Comparison of ENCODE assay signal across 8 cellular contexts in the genomic region with DNA sequence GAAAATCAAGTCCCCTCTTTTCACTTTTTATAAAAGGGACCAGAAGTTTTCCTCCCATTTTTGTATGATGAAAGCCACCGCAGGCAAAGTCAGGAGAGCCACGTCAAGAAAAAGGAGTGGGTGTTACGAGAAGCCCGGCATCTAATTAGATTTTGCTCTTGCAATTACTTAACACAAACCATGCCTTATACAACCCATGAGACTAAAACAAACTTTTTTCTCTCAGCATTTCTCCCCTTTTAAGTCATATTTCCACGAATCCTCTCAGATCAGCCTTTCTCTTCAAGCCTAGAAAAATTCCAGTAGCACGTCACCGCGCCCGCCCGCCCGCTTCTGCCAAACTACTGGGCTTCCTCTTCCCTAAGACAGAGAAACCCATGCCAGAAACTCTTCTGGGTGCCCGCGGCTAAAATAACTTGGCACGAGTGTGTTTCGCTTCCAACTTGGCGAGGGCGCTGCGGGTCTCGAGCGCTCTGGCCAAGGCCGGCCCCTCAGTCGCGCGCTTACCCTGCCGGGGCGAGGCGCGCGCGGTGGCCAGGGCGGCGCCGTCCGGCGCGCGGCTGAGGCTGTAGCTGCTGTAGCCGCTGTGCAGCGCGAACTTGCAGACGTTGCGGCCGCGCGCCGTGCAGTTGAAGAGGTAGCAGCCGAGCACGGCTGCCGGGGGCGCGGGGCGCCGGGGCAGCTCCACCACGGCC. TPM values are rescaled to one million over a fixed set of nuclear protein-coding genes. Genes with fewer than 3 reads are reported as not detected.
DNase-seq lines count a peak whose midpoint lies in the region; ATAC-seq, FAIRE-seq and TF ChIP-seq lines count a peak whose summit lies in the region.

No MANE protein-coding gene starts in this region.

- peak overlapping the region; percentile 2; the same call in 1 of the 2 replicates for H2BK20ac ChIP-seq in IMR-90 (ENCODE audit: low read depth, low read length)

- H3K36me3 Mint-ChIP-seq in Calu3 (ENCODE audit: insufficient read depth, unreplicated experiment): peaks cover 33% of the 10 kb centered on the region

- no peaks in the 10 kb centered on the region for H3K9me3 Mint-ChIP-seq in Calu3 (ENCODE audit: low read depth, unreplicated experiment)

- TF ChIP-seq RAD21 in IMR-90 (IDR thresholded peaks at IDR 0.05; ENCODE audit: low read length) (no peak), SK-N-SH (IDR thresholded peaks at IDR 0.05; ENCODE audit: low read length) (no peak), GM12878 (IDR thresholded peaks at IDR 0.05; ENCODE audit: insufficient read depth, low read depth, low read length) (no peak)

- H2AK9ac ChIP-seq in IMR-90 (replicated peaks; ENCODE audit: low read depth, low read length, poor library complexity): peak overlapping the region; percentile 8

- H3K79me2 ChIP-seq in SK-N-SH (ENCODE audit: insufficient read depth): peaks cover 50% of the 10 kb centered on the region
- H3K79me2 ChIP-seq in GM12878 (ENCODE audit: control insufficient read depth, insufficient read depth, low read length): no peaks in the 10 kb centered on the region

- H3K4me2 ChIP-seq in IMR-90 (ENCODE audit: low read depth, low read length) (peak overlapping the region; percentile 81), SK-N-SH (peak overlapping the region; percentile 93), GM12878 (ENCODE audit: control insufficient read depth, insufficient read depth) (peak overlapping the region; percentile 90)

- dilution Hi-C loops in IMR-90 (cut with HindIII; ENCODE audit: low sequenced_read_pairs, unreplicated experiment): no loop called here

- TF ChIP-seq CTCF in Calu3 (IDR thresholded peaks at IDR 0.05; ENCODE audit: unreplicated experiment) (no peak), IMR-90 (conservative IDR thresholded peaks at IDR 0.05; ENCODE audit: low read depth, low read length) (no peak), SK-N-SH (IDR thresholded peaks at IDR 0.05) (no peak), GM12878 (IDR thresholded peaks at IDR 0.05 in 2 of 3, conservative IDR thresholded peaks at IDR 0.05 in 1 of 3; ENCODE audit: control insufficient read depth in 2 of 3, extremely low read depth in 1 of 3, insufficient read depth in 1 of 3, low read depth in 3 of 3, low read length in 3 of 3) (no peak), psoas muscle (IDR thresholded peaks at IDR 0.05) (no peak)

- H4K91ac ChIP-seq in IMR-90 (ENCODE audit: insufficient read depth, low read depth, low read length): peak overlapping the region; percentile 73

- BruUV-seq in Calu3 (replicated peaks; lab: Mats Ljungman, UMichigan) (TSS peak; percentile 53), IMR-90 (replicated peaks; lab: Mats Ljungman, UMichigan) (no TSS peak), GM12878 (replicated peaks; lab: Mats Ljungman, UMichigan) (no TSS peak)

- H4K8ac ChIP-seq in IMR-90 (ENCODE audit: low read depth in 2 of 2, low read length in 2 of 2): peak overlapping the region in 1 of 2 experiments; percentile 16; a peak in 1 of 4 replicates

- no peaks in the 10 kb centered on the region for H3K27me3 Mint-ChIP-seq in Calu3 (ENCODE audit: unreplicated experiment)

- peak overlapping the region; percentile 17 for H2BK120ac ChIP-seq in IMR-90 (ENCODE audit: low read depth, low read length)

- H3K9me2 ChIP-seq in SK-N-SH: no peaks in the 10 kb centered on the region

- TF ChIP-seq EP300 in SK-N-SH (IDR thresholded peaks at IDR 0.05; ENCODE audit: borderline replicate concordance in 1 of 2, low read depth in 1 of 2, low read length in 1 of 2) (no peak; a peak in 1 of 4 replicates), GM12878 (IDR thresholded peaks at IDR 0.05; ENCODE audit: borderline replicate concordance in 1 of 2, control insufficient read depth in 1 of 2, low read depth in 2 of 2, low read length in 2 of 2) (no peak)

- H3K27ac Mint-ChIP-seq in Calu3 (ENCODE audit: unreplicated experiment): peak overlapping the region; percentile 82

- no peak for FAIRE-seq in GM12878 (lab: Jason Lieb, UNC)

- peak overlapping the region; percentile 39 for H3K4ac ChIP-seq in IMR-90 (ENCODE audit: low read depth, low read length)

- 1% methylated on average over 37 of the region's 54 CpGs; no CpG with 5 or more reads in 1 of the 2 experiments for WGBS in IMR-90 (ENCODE audit: extremely low coverage in 2 of 2, insufficient read length in 1 of 2), 2 experiments
- under 1% methylated on average over 17 of the region's 54 CpGs for WGBS in SK-N-SH (ENCODE audit: low lambda C conversion rate)
- WGBS in GM12878 (ENCODE audit: insufficient coverage, insufficient replicate concordance, low lambda C conversion rate, missing lambda C conversion rate): under 1% methylated on average over 54 of the region's 54 CpGs
- WGBS in psoas muscle, 3 donors: 0 to 1% (median 1%) methylated on average over 45 to 54 of the region's 54 CpGs

- peaks cover 13% of the 10 kb centered on the region for H3K9me1 ChIP-seq in IMR-90 (ENCODE audit: insufficient read depth, low read length)

- RAD21 ChIA-PET in GM12878 (lab: Charles Lee; ENCODE audit: unreplicated experiment): interaction anchor here (0.6 kb wide), 1 partner anchor 32 kb away, joined by 3 read pairs; no protein-coding TSS in a partner anchor

- SMC1A ChIA-PET in GM12878 (lab: Charles Lee; ENCODE audit: uncharacterized antibody, unreplicated experiment): no interaction called here

- H3K23ac ChIP-seq in IMR-90 (ENCODE audit: low read depth, low read length): peak overlapping the region; percentile 68; the same call in 1 of the 2 replicates

- H4K5ac ChIP-seq in IMR-90 (ENCODE audit: low read depth, low read length): 0 out of 2 replicates have a peak overlapping the region, but pooled peaks have one; percentile 28

- no peaks in the 10 kb centered on the region for H3K9me3 ChIP-seq in IMR-90 (ENCODE audit: control insufficient read depth, insufficient read depth, low read length)
- no peaks in the 10 kb centered on the region for H3K9me3 ChIP-seq in SK-N-SH
- H3K9me3 ChIP-seq in GM12878 (replicated peaks; ENCODE audit: control insufficient read depth, insufficient read depth, low read length): no peaks in the 10 kb centered on the region; the same call in 2 of the 3 replicates
- H3K9me3 ChIP-seq in psoas muscle: no peaks in the 10 kb centered on the region

- H3K14ac ChIP-seq in IMR-90 (replicated peaks; ENCODE audit: low read depth, low read length): peak overlapping the region; percentile 49

- H3K4me1 Mint-ChIP-seq in Calu3 (ENCODE audit: low read depth, unreplicated experiment): peaks cover 40% of the 10 kb centered on the region

- in situ Hi-C loops in IMR-90 (cut with MboI; ENCODE audit: low sequenced_read_pairs): no loop called here
- in situ Hi-C loops in GM12878 (cut with MboI): no loop called here

- H2BK5ac ChIP-seq in IMR-90 (ENCODE audit: low read depth, low read length, poor library complexity, severe bottlenecking): peak overlapping the region; percentile 71

- H3K27ac ChIP-seq in IMR-90 (ENCODE audit: insufficient read depth, low read length) (peak overlapping the region; percentile 89), SK-N-SH (ENCODE audit: low read depth in 2 of 2, low read length in 1 of 2) (peak overlapping the region; percentile 76 to 91), GM12878 (ENCODE audit: control insufficient read depth, insufficient read depth) (no peak overlapping the region), psoas muscle (peak overlapping the region; percentile 94)

- ATAC-seq in GM21423 (IDR thresholded peaks at IDR 0.05; ENCODE audit: unreplicated experiment): peak; percentile 29
- peak; percentile 50 for ATAC-seq in IMR-90 (ENCODE audit: low read depth)
- ATAC-seq in GM12878: peak; percentile 26
- peak; percentile 53 to 69 (median 68) for ATAC-seq in psoas muscle

- peaks cover 21% of the 10 kb centered on the region for H3K4me1 ChIP-seq in IMR-90 (ENCODE audit: control insufficient read depth, insufficient read depth, low read length)
- peaks cover 10 to 14% of the 10 kb centered on the region in 2 experiments; a peak in 2 of 4 replicates for H3K4me1 ChIP-seq in SK-N-SH (ENCODE audit: control insufficient read depth in 1 of 2, insufficient read depth in 2 of 2, low read depth in 1 of 2, low read length in 1 of 2)
- H3K4me1 ChIP-seq in GM12878 (ENCODE audit: control insufficient read depth, insufficient read depth, low read length): no peaks in the 10 kb centered on the region; the same call in 1 of the 2 replicates
- peaks cover 23% of the 10 kb centered on the region for H3K4me1 ChIP-seq in psoas muscle

- TF ChIP-seq POLR2A in IMR-90 (IDR thresholded peaks at IDR 0.05; ENCODE audit: low read depth, low read length): no peak
- TF ChIP-seq POLR2A in GM12878 (IDR thresholded peaks at IDR 0.05; ENCODE audit: low read depth, low read length): no peak

- intact Hi-C loops in Calu3 (cut with micrococcal nuclease; ENCODE audit: unreplicated experiment) (loop anchor here (1.0 to 10.0 kb wide), 2 partner anchors 8 to 62 kb away; a partner anchor contains a TSS), IMR-90 (cut with micrococcal nuclease) (loop anchor here (1.0 kb wide), 1 partner anchor 23 kb away; no protein-coding TSS in a partner anchor), GM12878 (cut with micrococcal nuclease; ENCODE audit: unreplicated experiment) (loop anchor here (10.0 kb wide), 1 partner anchor 138 kb away; no protein-coding TSS in a partner anchor), psoas muscle (cut with DNase I) (no loop called here)

- peaks cover 12 to 27% of the 10 kb centered on the region in 2 experiments for H3K79me1 ChIP-seq in IMR-90 (ENCODE audit: low read depth in 1 of 2, low read length in 2 of 2)

- POLR2A ChIA-PET in IMR-90 (lab: Charles Lee; ENCODE audit: unreplicated experiment): interaction anchor here (0.5 to 0.6 kb wide), 2 partner anchors 39 to 60 kb away, joined by 3 to 4 read pairs; no protein-coding TSS in a partner anchor
- POLR2A ChIA-PET in SK-N-SH (lab: Yijun Ruan, JAX): interaction anchor here (0.8 to 1.4 kb wide), 3 partner anchors 16 to 23 kb away, joined by 3 to 8 read pairs (median 4); no protein-coding TSS in a partner anchor
- POLR2A ChIA-PET in GM12878 (lab: Charles Lee): no interaction called here

- H3K4me3 ChIP-seq in IMR-90 (ENCODE audit: insufficient read depth, low read depth, low read length) (peak overlapping the region; percentile 54), SK-N-SH (ENCODE audit: low read depth in 2 of 2, low read length in 1 of 2) (peak overlapping the region; percentile 74 to 75), GM12878 (peak overlapping the region; percentile 51), psoas muscle (peak overlapping the region; percentile 81)

- H3K36me3 ChIP-seq in IMR-90 (ENCODE audit: control insufficient read depth, insufficient read depth, low read length) (peaks cover 3% of the 10 kb centered on the region; the same call in 1 of the 2 replicates), SK-N-SH (replicated peaks in 1 of 2; ENCODE audit: control insufficient read depth in 1 of 2, insufficient read depth in 2 of 2, low read length in 1 of 2) (peaks cover 0 to 4% of the 10 kb centered on the region in 2 experiments), GM12878 (ENCODE audit: control insufficient read depth in 2 of 2, insufficient read depth in 2 of 2, low read length in 1 of 2) (no peaks in the 10 kb centered on the region), psoas muscle (ENCODE audit: insufficient read depth in 1 of 2, low read depth in 1 of 2) (no peaks in the 10 kb centered on the region)

- peak overlapping the region; percentile 80 for H3K4me3 Mint-ChIP-seq in Calu3 (ENCODE audit: low read depth, unreplicated experiment)

- CTCF ChIA-PET in Calu3 (lab: Charles Lee) (interaction anchor here (0.9 kb wide), 1 partner anchor 62 kb away, joined by 3 read pairs; no protein-coding TSS in a partner anchor), IMR-90 (lab: Yijun Ruan, JAX) (interaction anchor here (1.2 to 1.6 kb wide), 3 partner anchors 22 to 28 kb away, joined by 3 to 6 read pairs (median 3); no protein-coding TSS in a partner anchor), SK-N-SH (lab: Yijun Ruan, JAX) (interaction anchor here (0.9 to 4.9 kb wide), 7 partner anchors 8 to 62 kb away, joined by 3 to 34 read pairs (median 3); no protein-coding TSS in a partner anchor), GM12878 (lab: Yijun Ruan, JAX) (no interaction called here)

- peaks cover 17% of the 10 kb centered on the region for H3F3A ChIP-seq in SK-N-SH (replicated peaks; ENCODE audit: insufficient read depth)

- no peak overlapping the region for H2AK5ac ChIP-seq in IMR-90 (ENCODE audit: low read depth, low read length)

- peaks cover 16% of the 10 kb centered on the region for H4K20me1 ChIP-seq in IMR-90 (ENCODE audit: insufficient read depth, low read length)
- H4K20me1 ChIP-seq in SK-N-SH (ENCODE audit: insufficient read depth): no peaks in the 10 kb centered on the region
- no peaks in the 10 kb centered on the region for H4K20me1 ChIP-seq in GM12878 (ENCODE audit: control insufficient read depth, insufficient read depth)

- H3K9ac ChIP-seq in IMR-90 (ENCODE audit: low read depth, low read length) (peak overlapping the region; percentile 82), SK-N-SH (peak overlapping the region; percentile 72), GM12878 (ENCODE audit: control insufficient read depth, insufficient read depth, low read length) (no peak overlapping the region)

- DNase-seq in Calu3 (peak; percentile 62), IMR-90 (peak; percentile 57), SK-N-SH (peak; percentile 86), GM12878 (ENCODE audit: low read depth, low spot score) (no peak), hypothalamus (lab: John Stamatoyannopoulos, UW) (peak in 50 of 51 donors; percentile 4 to 75 (median 54)), psoas muscle (peak; percentile 73 to 85), NCI-H2107 (lab: John Stamatoyannopoulos, UW) (no peak)

- no peak overlapping the region for H2BK15ac ChIP-seq in IMR-90 (ENCODE audit: low read depth, low read length)

- H3K56ac ChIP-seq in IMR-90 (ENCODE audit: extremely low read depth, insufficient read depth, low read length): peak overlapping the region; percentile 72; the same call in 1 of the 2 replicates

- peak overlapping the region; percentile 66 for H3K18ac ChIP-seq in IMR-90 (ENCODE audit: low read depth, low read length)

- H2AFZ ChIP-seq in IMR-90 (replicated peaks; ENCODE audit: low read length, poor library complexity) (peak overlapping the region; percentile 92), SK-N-SH (ENCODE audit: low read depth) (peak overlapping the region; percentile 76; the same call in 1 of the 2 replicates), GM12878 (ENCODE audit: control insufficient read depth, low read depth, low read length) (peak overlapping the region; percentile 61)

- H3K27me3 ChIP-seq in IMR-90 (ENCODE audit: control insufficient read depth, insufficient read depth, low read length): no peaks in the 10 kb centered on the region
- no peaks in the 10 kb centered on the region for H3K27me3 ChIP-seq in SK-N-SH (ENCODE audit: insufficient read depth)
- H3K27me3 ChIP-seq in GM12878 (replicated peaks in 1 of 2; ENCODE audit: control insufficient read depth in 2 of 2, insufficient read depth in 2 of 2, low read length in 1 of 2): peaks cover 5 to 12% of the 10 kb centered on the region in 2 experiments
- H3K27me3 ChIP-seq in psoas muscle (ENCODE audit: insufficient read depth in 3 of 3, low read length in 2 of 3): no peaks in the 10 kb centered on the region

RNA-seq across cellular contexts. Expression of a gene that starts 1.1 kb away (rescaled TPM):
- 27.4 and 31.1 TPM in 2 replicates for total RNA-seq in Calu3 (2022)
- 63.8 and 74.7 TPM in 2 replicates for total RNA-seq in IMR-90 (2012; rRNA removed)
- polyA plus RNA-seq in IMR-90 (2012; rRNA removed): 46.5 and 48.8 TPM in 2 replicates
- 17.7 and 33.4 TPM in 2 replicates for polyA plus RNA-seq in IMR-90 (2012; cell fraction: cytosol; rRNA removed)
- polyA plus RNA-seq in IMR-90 (2012; cell fraction: nucleus; rRNA removed; ENCODE audit: low replicate concordance): 21.3 and 25.1 TPM in 2 replicates
- polyA plus RNA-seq in SK-N-SH (2012; rRNA removed): 25.0 and 29.5 TPM in 2 replicates
- polyA plus RNA-seq in SK-N-SH (2012; cell fraction: cytosol; rRNA removed): 25.4 and 29.7 TPM in 2 replicates
- 12.1 and 19.0 TPM in 2 replicates for polyA plus RNA-seq in SK-N-SH (2012; cell fraction: nucleus; rRNA removed)
- total RNA-seq in GM12878 (2013; cell fraction: nucleolus; rRNA removed): 0.10 TPM in 1 of 2 replicates, not detected in the other
- total RNA-seq in GM12878 (2014; rRNA removed): under 0.01 TPM in 1 of 2 replicates, not detected in the other
- not detected in 2 replicates for total RNA-seq in GM12878 (2014; rRNA removed; fragmentation: Illumina TruSeq; extraction: Trizol)
- 0.05 and 0.23 TPM in 2 replicates for total RNA-seq in GM12878 (2021)
- polyA plus RNA-seq in GM12878 (2011; ENCODE audit: low read depth): not detected
- not detected in 2 replicates for polyA plus RNA-seq in GM12878 (2011; rRNA removed)
- not detected in 2 replicates for polyA plus RNA-seq in GM12878 (2011; cell fraction: cytosol; rRNA removed)
- polyA plus RNA-seq in GM12878 (2011; cell fraction: nucleus; rRNA removed): not detected in 2 replicates
- polyA plus RNA-seq in GM12878 (2012): 0.04 TPM in 2 replicates
- polyA plus RNA-seq in GM12878 (2014; fragmentation: Illumina TruSeq; extraction: Trizol): 0.01 TPM in 1 of 2 replicates, not detected in the other
- under 1 TPM in 1 of 2 experiments, not detected in 1; 0.04 TPM for polyA plus RNA-seq in GM12878 (2014; fragmentation: Nextera tagmentation; extraction: Ambion mirVana)
- polyA plus RNA-seq in GM12878 (2014; rRNA removed): not detected in 2 replicates
- polyA plus RNA-seq in GM12878 (2016; fragmentation: Nextera tagmentation; extraction: Ambion mirVana): not detected
- polyA minus RNA-seq in GM12878 (2011; rRNA and poly(A)+ RNA removed): not detected in 2 replicates
- polyA minus RNA-seq in GM12878 (2011; cell fraction: cytosol; rRNA and poly(A)+ RNA removed): 0.40 and 0.94 TPM in 2 replicates
- 0.12 TPM in 1 of 2 replicates, not detected in the other for polyA minus RNA-seq in GM12878 (2011; cell fraction: nucleus; rRNA and poly(A)+ RNA removed)
- 10 to 100 TPM in 2 of 4 donors, 1 to 10 TPM in 2; 7.9 to 29.6 (median 10.2) TPM for total RNA-seq in psoas muscle
- polyA plus RNA-seq in psoas muscle: 1 to 10 TPM; 1.6 to 3.2 (median 2.5) TPM

RNA-seq across cellular contexts. Expression of a gene that starts 34.9 kb away (rescaled TPM):
- total RNA-seq in Calu3 (2022) (0.22 TPM in 1 of 2 replicates, not detected in the other), IMR-90 (2012; rRNA removed) (not detected in 2 replicates), GM12878 (2014; rRNA removed) (not detected in 2 replicates), GM12878 (2014; rRNA removed; fragmentation: Illumina TruSeq; extraction: Trizol) (not detected in 2 replicates), GM12878 (2021) (not detected in 2 replicates), psoas muscle (1 to 10 TPM; 1.4 to 6.2 (median 3.9) TPM)
- polyA plus RNA-seq in IMR-90 (2012; rRNA removed) (not detected in 2 replicates), SK-N-SH (2012; rRNA removed) (0.15 and 0.26 TPM in 2 replicates), GM12878 (2011; rRNA removed) (not detected in 2 replicates), GM12878 (2014; fragmentation: Illumina TruSeq; extraction: Trizol) (not detected in 2 replicates), GM12878 (2014; fragmentation: Nextera tagmentation; extraction: Ambion mirVana) (not detected), GM12878 (2014; rRNA removed) (0.10 TPM in 1 of 2 replicates, not detected in the other), GM12878 (2016; fragmentation: Nextera tagmentation; extraction: Ambion mirVana) (not detected), psoas muscle (10 to 100 TPM in 1 of 3 donors, under 1 TPM in 2; 0.04 to 17.2 (median 0.31) TPM)
- polyA plus RNA-seq in IMR-90 (2012; cell fraction: cytosol; rRNA removed): 0.02 TPM in 1 of 2 replicates, not detected in the other
- polyA plus RNA-seq in IMR-90 (2012; cell fraction: nucleus; rRNA removed; ENCODE audit: low replicate concordance): 0.16 TPM in 1 of 2 replicates, not detected in the other
- 0.12 and 0.21 TPM in 2 replicates for polyA plus RNA-seq in SK-N-SH (2012; cell fraction: cytosol; rRNA removed)
- 0.11 and 0.22 TPM in 2 replicates for polyA plus RNA-seq in SK-N-SH (2012; cell fraction: nucleus; rRNA removed)
- total RNA-seq in GM12878 (2013; cell fraction: nucleolus; rRNA removed): not detected in 2 replicates
- not detected for polyA plus RNA-seq in GM12878 (2011; ENCODE audit: low read depth)
- polyA plus RNA-seq in GM12878 (2011; cell fraction: cytosol; rRNA removed): not detected in 2 replicates
- polyA plus RNA-seq in GM12878 (2011; cell fraction: nucleus; rRNA removed): not detected in 2 replicates
- not detected in 2 replicates for polyA plus RNA-seq in GM12878 (2012)
- polyA minus RNA-seq in GM12878 (2011; rRNA and poly(A)+ RNA removed): not detected in 2 replicates
- 0.67 TPM in 1 of 2 replicates, not detected in the other for polyA minus RNA-seq in GM12878 (2011; cell fraction: cytosol; rRNA and poly(A)+ RNA removed)
- polyA minus RNA-seq in GM12878 (2011; cell fraction: nucleus; rRNA and poly(A)+ RNA removed): not detected in 2 replicates

RNA-seq across cellular contexts. Expression of a gene that starts 59.9 kb away (rescaled TPM):
- total RNA-seq in Calu3 (2022) (0.54 TPM in 1 of 2 replicates, not detected in the other), IMR-90 (2012; rRNA removed) (1.3 and 2.2 TPM in 2 replicates), GM12878 (2014; rRNA removed) (not detected in 2 replicates), GM12878 (2014; rRNA removed; fragmentation: Illumina TruSeq; extraction: Trizol) (not detected in 2 replicates), GM12878 (2021) (not detected in 2 replicates), psoas muscle (1 to 10 TPM in 1 of 4 donors, under 1 TPM in 2, not detected in 1; 0.40 to 1.1 (median 0.64) TPM)
- polyA plus RNA-seq in IMR-90 (2012; rRNA removed) (3.6 and 4.2 TPM in 2 replicates), SK-N-SH (2012; rRNA removed) (1.7 and 2.5 TPM in 2 replicates), GM12878 (2011; rRNA removed) (not detected in 2 replicates), GM12878 (2014; fragmentation: Illumina TruSeq; extraction: Trizol) (not detected in 2 replicates), GM12878 (2014; fragmentation: Nextera tagmentation; extraction: Ambion mirVana) (not detected), GM12878 (2014; rRNA removed) (not detected in 2 replicates), GM12878 (2016; fragmentation: Nextera tagmentation; extraction: Ambion mirVana) (not detected), psoas muscle (under 1 TPM; 0.04 to 0.73 (median 0.24) TPM)
- polyA plus RNA-seq in IMR-90 (2012; cell fraction: cytosol; rRNA removed): 2.9 and 4.8 TPM in 2 replicates
- polyA plus RNA-seq in IMR-90 (2012; cell fraction: nucleus; rRNA removed; ENCODE audit: low replicate concordance): 1.3 and 2.7 TPM in 2 replicates
- polyA plus RNA-seq in SK-N-SH (2012; cell fraction: cytosol; rRNA removed): 1.5 and 2.2 TPM in 2 replicates
- polyA plus RNA-seq in SK-N-SH (2012; cell fraction: nucleus; rRNA removed): 0.95 and 1.3 TPM in 2 replicates
- total RNA-seq in GM12878 (2013; cell fraction: nucleolus; rRNA removed): not detected in 2 replicates
- polyA plus RNA-seq in GM12878 (2011; ENCODE audit: low read depth): not detected
- polyA plus RNA-seq in GM12878 (2011; cell fraction: cytosol; rRNA removed): not detected in 2 replicates
- not detected in 2 replicates for polyA plus RNA-seq in GM12878 (2011; cell fraction: nucleus; rRNA removed)
- not detected in 2 replicates for polyA plus RNA-seq in GM12878 (2012)
- not detected in 2 replicates for polyA minus RNA-seq in GM12878 (2011; rRNA and poly(A)+ RNA removed)
- not detected in 2 replicates for polyA minus RNA-seq in GM12878 (2011; cell fraction: cytosol; rRNA and poly(A)+ RNA removed)
- not detected in 2 replicates for polyA minus RNA-seq in GM12878 (2011; cell fraction: nucleus; rRNA and poly(A)+ RNA removed)

Comparison
In these comparisons a context has a peak if more than half of its experiments do, and no peak if none do; other contexts are left out.
1. DNase-seq: peak in Calu3 (single experiment), IMR-90 (single experiment), SK-N-SH (single experiment), hypothalamus (50 of 51) and psoas muscle (2 of 2); none in GM12878 (single experiment) and NCI-H2107 (single experiment).
2. RNA of a gene that starts 1.1 kb away (total RNA-seq): 63.8 to 74.7 TPM in IMR-90, 27.4 to 31.1 TPM in Calu3 and 7.9 to 29.6 TPM in psoas muscle; under 0.01 to 0.23 TPM in GM12878; every median in the first group is over 4 times any median in the second.
3. intact Hi-C loops: an anchor here in Calu3 (1.0 to 10.0 kb wide), IMR-90 (1.0 kb wide) and GM12878 (10.0 kb wide); none called in psoas muscle.
4. Peak in every context shown above with its lines, with median percentiles within 50 percentile points of each other: ATAC-seq, H2AFZ ChIP-seq, H3K4me2 ChIP-seq and H3K4me3 ChIP-seq.